Comparison of ENCODE assay signal across 1 cellular context in genomic region chr4:152360045-152360410, GRCh38.
TF ChIP-seq lines count a peak whose summit lies in the region.

No MANE protein-coding gene starts in this region.

TF ChIP-seq in GM23338, 12 proteins besides CTCF, POLR2A, EP300 and RAD21 (continued from another document):
- TF ChIP-seq, protein P1, sequence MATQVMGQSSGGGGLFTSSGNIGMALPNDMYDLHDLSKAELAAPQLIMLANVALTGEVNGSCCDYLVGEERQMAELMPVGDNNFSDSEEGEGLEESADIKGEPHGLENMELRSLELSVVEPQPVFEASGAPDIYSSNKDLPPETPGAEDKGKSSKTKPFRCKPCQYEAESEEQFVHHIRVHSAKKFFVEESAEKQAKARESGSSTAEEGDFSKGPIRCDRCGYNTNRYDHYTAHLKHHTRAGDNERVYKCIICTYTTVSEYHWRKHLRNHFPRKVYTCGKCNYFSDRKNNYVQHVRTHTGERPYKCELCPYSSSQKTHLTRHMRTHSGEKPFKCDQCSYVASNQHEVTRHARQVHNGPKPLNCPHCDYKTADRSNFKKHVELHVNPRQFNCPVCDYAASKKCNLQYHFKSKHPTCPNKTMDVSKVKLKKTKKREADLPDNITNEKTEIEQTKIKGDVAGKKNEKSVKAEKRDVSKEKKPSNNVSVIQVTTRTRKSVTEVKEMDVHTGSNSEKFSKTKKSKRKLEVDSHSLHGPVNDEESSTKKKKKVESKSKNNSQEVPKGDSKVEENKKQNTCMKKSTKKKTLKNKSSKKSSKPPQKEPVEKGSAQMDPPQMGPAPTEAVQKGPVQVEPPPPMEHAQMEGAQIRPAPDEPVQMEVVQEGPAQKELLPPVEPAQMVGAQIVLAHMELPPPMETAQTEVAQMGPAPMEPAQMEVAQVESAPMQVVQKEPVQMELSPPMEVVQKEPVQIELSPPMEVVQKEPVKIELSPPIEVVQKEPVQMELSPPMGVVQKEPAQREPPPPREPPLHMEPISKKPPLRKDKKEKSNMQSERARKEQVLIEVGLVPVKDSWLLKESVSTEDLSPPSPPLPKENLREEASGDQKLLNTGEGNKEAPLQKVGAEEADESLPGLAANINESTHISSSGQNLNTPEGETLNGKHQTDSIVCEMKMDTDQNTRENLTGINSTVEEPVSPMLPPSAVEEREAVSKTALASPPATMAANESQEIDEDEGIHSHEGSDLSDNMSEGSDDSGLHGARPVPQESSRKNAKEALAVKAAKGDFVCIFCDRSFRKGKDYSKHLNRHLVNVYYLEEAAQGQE (IDR thresholded peaks at IDR 0.05; ENCODE audit: unreplicated experiment): no peak
- no peak for TF ChIP-seq POLR2AphosphoS5 (IDR thresholded peaks at IDR 0.05; ENCODE audit: low read depth)
- TF ChIP-seq EZH2phosphoT487 (IDR thresholded peaks at IDR 0.05; ENCODE audit: unreplicated experiment): no peak
- TF ChIP-seq JUNB (IDR thresholded peaks at IDR 0.05; ENCODE audit: unreplicated experiment): no peak
- no peak for TF ChIP-seq EZH2 (IDR thresholded peaks at IDR 0.05; ENCODE audit: low read depth, unreplicated experiment)
- no peak for TF ChIP-seq NANOG (IDR thresholded peaks at IDR 0.05; ENCODE audit: borderline replicate concordance)
- no peak for TF ChIP-seq ZNF114 (CRISPR knock-in tag; IDR thresholded peaks at IDR 0.05)
